Comparison of ENCODE assay signal across 9 cellular contexts in genomic region chr9:93612796-93613154, GRCh38. TPM values are rescaled to one million over a fixed set of nuclear protein-coding genes. Genes with fewer than 3 reads are reported as not detected.
DNase-seq lines count a peak whose midpoint lies in the region; ATAC-seq, FAIRE-seq and TF ChIP-seq lines count a peak whose summit lies in the region.
"Had no signal": no experiment of that assay in that cellular context is flagged by ENCODE, and none has a peak within 500 bp of the region (broad histone marks: within the 10 kb centered on the region; RNA-seq: fewer than 3 reads in every experiment).

No MANE protein-coding gene starts in this region.

- H3K4me2 ChIP-seq in HepG2 (ENCODE audit: low read depth, low read length): no peak overlapping the region

- H2AFZ ChIP-seq in HepG2 (ENCODE audit: low read length): no peak overlapping the region

- TF ChIP-seq RAD21 in HepG2 (CRISPR knock-in tag; IDR thresholded peaks at IDR 0.05): no peak

- H3K9me3 ChIP-seq in HepG2 (ENCODE audit: low read length): peaks cover 10% of the 10 kb centered on the region; the same call in 1 of the 2 replicates
- H3K9me3 ChIP-seq: ovary had no signal

- no TSS peak for BruUV-seq in HepG2 (replicated peaks; lab: Mats Ljungman, UMichigan)

- no peak overlapping the region for H3K27ac ChIP-seq in HepG2 (ENCODE audit: extremely low read length, insufficient read depth, low read length)
- H3K27ac ChIP-seq: ovary had no signal

- no peaks in the 10 kb centered on the region for H3K4me1 ChIP-seq in HepG2 (ENCODE audit: insufficient read depth, low read length)

- FAIRE-seq in HepG2 (lab: Jason Lieb, UNC): no peak

- CTCF ChIA-PET in HepG2 (lab: Yijun Ruan, JAX; ENCODE audit: low intra/inter-chr PET ratio, low total read pairs): no interaction called here

- POLR2A ChIA-PET in HepG2 (lab: Yijun Ruan, JAX): no interaction called here

- peaks cover 13% of the 10 kb centered on the region for H3K79me2 ChIP-seq in HepG2 (ENCODE audit: insufficient read depth, low read length)

- DNase-seq in GM06990 (ENCODE audit: extremely low read depth, insufficient read length) (peak; percentile 33), KBM-7 (peak; percentile 12), dermis blood vessel endothelial cell (peak; percentile 59), NCI-H2107 (lab: John Stamatoyannopoulos, UW) (no peak), HepG2 (ENCODE audit: low spot score) (no peak)
- DNase-seq in stimulated activated naive CD4-positive, alpha-beta T cell treated with Interleukin-2 at 50 U/mL for 16 hours (lab: John Stamatoyannopoulos, UW): no peak

- no peak for TF ChIP-seq CTCF in GM06990 (IDR thresholded peaks at IDR 0.05; ENCODE audit: insufficient read depth, low read length, poor library complexity, severe bottlenecking)
- no peak for TF ChIP-seq CTCF in HepG2 (CRISPR knock-in tag; IDR thresholded peaks at IDR 0.05)

- H3K4me3 ChIP-seq in GM06990 (replicated peaks; ENCODE audit: low read depth, low read length) (no peak overlapping the region; the same call in 1 of the 2 replicates), HepG2 (replicated peaks in 1 of 3; ENCODE audit: insufficient read depth in 1 of 3, low read depth in 2 of 3, low read length in 3 of 3) (no peak overlapping the region)
- H3K4me3 ChIP-seq: ovary had no signal

- H3K27me3 ChIP-seq in GM06990 (replicated peaks; ENCODE audit: control insufficient read depth, insufficient read depth, low read length): no peaks in the 10 kb centered on the region
- H3K27me3 ChIP-seq in HepG2 (ENCODE audit: control insufficient read depth in 1 of 2, insufficient read depth in 2 of 2, low read length in 2 of 2): no peaks in the 10 kb centered on the region
- H3K27me3 ChIP-seq: ovary had no signal

- no peaks in the 10 kb centered on the region for H4K20me1 ChIP-seq in HepG2 (ENCODE audit: insufficient read depth, low read length)

- 85% methylated on average over 2 of the region's 5 CpGs for WGBS in HepG2 (ENCODE audit: low lambda C conversion rate)

- in situ Hi-C loops in KBM-7 (cut with MboI; ENCODE audit: low pct_unique_long_range_greater_than_20kb, low sequenced_read_pairs) (no loop called here), HepG2 (cut with HindIII; ENCODE audit: extremely low pct_ligation_motif_present, low pct_unique_long_range_greater_than_20kb) (no loop called here)

- no peak for TF ChIP-seq EP300 in HepG2 (IDR thresholded peaks at IDR 0.05; ENCODE audit: low read depth in 2 of 2, low read length in 2 of 2)
- TF ChIP-seq EP300 in HepG2 (CRISPR knock-in tag; IDR thresholded peaks at IDR 0.05; ENCODE audit: borderline replicate concordance): no peak

- H3K9ac ChIP-seq in HepG2 (ENCODE audit: insufficient read depth, low read depth, low read length): no peak overlapping the region

- no peak for TF ChIP-seq POLR2A in HepG2 (IDR thresholded peaks at IDR 0.05; ENCODE audit: insufficient read depth in 1 of 2, low read depth in 2 of 2, low read length in 2 of 2)

- ATAC-seq in GM19035 (IDR thresholded peaks at IDR 0.05; ENCODE audit: unreplicated experiment) (peak; percentile 72), HG03097 (IDR thresholded peaks at IDR 0.05; ENCODE audit: low FRiP score, unreplicated experiment) (no peak), HepG2 (no peak)

- H3K36me3 ChIP-seq in GM06990 (ENCODE audit: control insufficient read depth, insufficient read depth, low read length) (no peaks in the 10 kb centered on the region), HepG2 (replicated peaks in 1 of 2; ENCODE audit: control insufficient read depth in 1 of 2, insufficient read depth in 2 of 2, low read length in 2 of 2) (no peaks in the 10 kb centered on the region)
- H3K36me3 ChIP-seq: ovary had no signal

- intact Hi-C loops in HepG2 (cut with micrococcal nuclease; ENCODE audit: unreplicated experiment): no loop called here

TF ChIP-seq in HepG2, 621 proteins besides CTCF, POLR2A, EP300 and RAD21 (continues in another document):
- TF ChIP-seq ZFP91 (CRISPR knock-in tag; IDR thresholded peaks at IDR 0.05; ENCODE audit: borderline replicate concordance) (no peak), SP2 (CRISPR knock-in tag; IDR thresholded peaks at IDR 0.05) (no peak), TBX3 (IDR thresholded peaks at IDR 0.05; ENCODE audit: borderline replicate concordance) (no peak), ATF5 (CRISPR knock-in tag; IDR thresholded peaks at IDR 0.05; ENCODE audit: low read depth) (no peak), POGZ (CRISPR knock-in tag; IDR thresholded peaks at IDR 0.05) (no peak), MTF1 (CRISPR knock-in tag; IDR thresholded peaks at IDR 0.05) (no peak), ZNF687 (CRISPR knock-in tag; IDR thresholded peaks at IDR 0.05) (no peak), PITX1 (CRISPR knock-in tag; IDR thresholded peaks at IDR 0.05) (no peak), ISX (CRISPR knock-in tag; conservative IDR thresholded peaks at IDR 0.05) (no peak), FOXK2 (IDR thresholded peaks at IDR 0.05) (no peak), ZSCAN31 (CRISPR knock-in tag; IDR thresholded peaks at IDR 0.05; ENCODE audit: low read depth) (no peak), ZNF775 (CRISPR knock-in tag; IDR thresholded peaks at IDR 0.05; ENCODE audit: borderline replicate concordance) (no peak)

RNA-seq across cellular contexts. Expression of gene PHF2, which starts 36.4 kb away (rescaled TPM):
- total RNA-seq in dermis blood vessel endothelial cell: 16.0 and 16.3 TPM in 2 replicates
- 9.1 and 9.3 TPM in 2 replicates for total RNA-seq in HepG2 (2016; rRNA removed; fragmentation: Illumina TruSeq; extraction: Trizol)
- total RNA-seq in HepG2 (2016; cell fraction: cytosol; rRNA removed; fragmentation: Illumina TruSeq; extraction: Trizol; ENCODE audit: low read depth): 0.81 and 1.1 TPM in 2 replicates
- total RNA-seq in HepG2 (2016; cell fraction: insoluble cytoplasmic fraction; rRNA removed; fragmentation: Illumina TruSeq; extraction: Trizol): 7.2 and 9.5 TPM in 2 replicates
- 4.9 and 5.3 TPM in 2 replicates for total RNA-seq in HepG2 (2016; cell fraction: membrane; rRNA removed; fragmentation: Illumina TruSeq; extraction: Trizol)
- 8.3 and 9.2 TPM in 2 replicates for total RNA-seq in HepG2 (2016; cell fraction: nucleus; rRNA removed; fragmentation: Illumina TruSeq; extraction: Trizol)
- 6.6 and 7.0 TPM in 2 replicates for polyA plus RNA-seq in HepG2 (2011; rRNA removed)
- polyA plus RNA-seq in HepG2 (2011; cell fraction: cytosol; rRNA removed): 4.2 and 4.7 TPM in 2 replicates
- 10.7 and 12.3 TPM in 2 replicates for polyA plus RNA-seq in HepG2 (2011; cell fraction: nucleus; rRNA removed)
- 6.9 and 7.1 TPM in 2 replicates for polyA plus RNA-seq in HepG2 (2012)
- 0.63 TPM in 2 replicates for polyA plus RNA-seq in HepG2 (2016; cell fraction: cytosol; fragmentation: Illumina TruSeq; extraction: Trizol; ENCODE audit: low read depth)
- polyA plus RNA-seq in HepG2 (2016; cell fraction: insoluble cytoplasmic fraction; fragmentation: Illumina TruSeq; extraction: Trizol; ENCODE audit: low read depth): 9.5 and 12.0 TPM in 2 replicates
- 3.9 and 4.0 TPM in 2 replicates for polyA plus RNA-seq in HepG2 (2016; cell fraction: membrane; fragmentation: Illumina TruSeq; extraction: Trizol; ENCODE audit: low read depth)
- polyA plus RNA-seq in HepG2 (2016; cell fraction: nucleus; fragmentation: Illumina TruSeq; extraction: Trizol; ENCODE audit: insufficient read depth, low read depth): 23.0 and 24.9 TPM in 2 replicates
- polyA minus RNA-seq in HepG2 (2011; rRNA and poly(A)+ RNA removed; ENCODE audit: low replicate concordance): 4.6 and 6.3 TPM in 2 replicates
- polyA minus RNA-seq in HepG2 (2011; cell fraction: cytosol; rRNA and poly(A)+ RNA removed): 4.8 and 5.0 TPM in 2 replicates
- 4.2 and 5.1 TPM in 2 replicates for polyA minus RNA-seq in HepG2 (2011; cell fraction: nucleus; rRNA and poly(A)+ RNA removed)

Comparison
In these comparisons a context has a peak if more than half of its experiments do, and no peak if none do; other contexts are left out.
1. DNase-seq: peak in GM06990 (single experiment), KBM-7 (single experiment) and dermis blood vessel endothelial cell (single experiment); none in stimulated activated naive CD4-positive, alpha-beta T cell treated with Interleukin-2 at 50 U/mL for 16 hours (single experiment), NCI-H2107 (single experiment) and HepG2 (single experiment).